In genomic region chr19:7920520-7921301, GRCh38 we compare ENCODE assay signal across 8 cellular contexts. TPM values are rescaled to one million over a fixed set of nuclear protein-coding genes. Genes with fewer than 3 reads are reported as not detected.
A peak's percentile ranks its signal among the peaks of the same experiment; 100 is the strongest.
DNase-seq lines count a peak whose midpoint lies in the region; ATAC-seq and TF ChIP-seq lines count a peak whose summit lies in the region.

No MANE protein-coding gene starts in this region.

- H3K4me2 ChIP-seq in Karpas-422 (ENCODE audit: low read depth, low read length, poor library complexity, severe bottlenecking): peak overlapping the region; percentile 95
- peak overlapping the region; percentile 97 for H3K4me2 ChIP-seq in fibroblast of lung (ENCODE audit: extremely low read depth, insufficient read depth, low read length)

- peak; percentile 94 for DNase-seq in DMS153 treated with DMSO at 0.1 percent for 48 hours (lab: John Stamatoyannopoulos, UW; ENCODE audit: unreplicated experiment)
- DNase-seq in Karpas-422: peak; percentile 99
- DNase-seq in RKO (ENCODE audit: low spot score): peak; percentile 95
- peak; percentile 99 to 100 for DNase-seq in activated T-helper 1 cell treated with anti-CD3 and anti-CD28 coated beads, Interleukin-2, amount 50 U/mL, for 16 hours (ENCODE audit: low read depth in 1 of 2, low spot score in 1 of 2)
- DNase-seq in fibroblast of lung (ENCODE audit: low read depth in 2 of 2): peak; percentile 93 to 98
- DNase-seq in natural killer cell: peak; percentile 96
- peak; percentile 88 for DNase-seq in stimulated activated naive B cell treated with anti-CD40 and anti-IgM and Interleukin-4, amounts not matched to agents 10 μg/mL and 1 μg/mL and 100 μg/mL, for 72 hours

- peaks cover 0 to 17% of the 10 kb centered on the region in 2 donors for H3K27me3 Mint-ChIP-seq in natural killer cell (ENCODE audit: low read depth in 2 of 2)
- peaks cover 22 to 45% of the 10 kb centered on the region in 2 donors for H3K27me3 Mint-ChIP-seq in stimulated activated naive B cell treated with anti-CD40 and anti-IgM and Interleukin-4, amounts not matched to agents 10 μg/mL and 1 μg/mL and 100 μg/mL, for 72 hours

- TF ChIP-seq CTCF in fibroblast of lung (conservative IDR thresholded peaks at IDR 0.05 in 1 of 2, IDR thresholded peaks at IDR 0.05 in 1 of 2; ENCODE audit: low read depth in 1 of 2, low read length in 2 of 2): no peak
- TF ChIP-seq CTCF in natural killer cell (IDR thresholded peaks at IDR 0.05): no peak

- H4K20me1 ChIP-seq in Karpas-422 (ENCODE audit: insufficient read depth, low read depth, low read length): peaks cover 36% of the 10 kb centered on the region; the same call in 1 of the 2 replicates
- H4K20me1 ChIP-seq in fibroblast of lung (ENCODE audit: control insufficient read depth, extremely low read depth, insufficient read depth, low read length): no peaks in the 10 kb centered on the region

- H3K4me3 ChIP-seq in Karpas-422 (ENCODE audit: low read length) (peak overlapping the region; percentile 87), fibroblast of lung (replicated peaks in 1 of 4; ENCODE audit: control extremely low read depth in 1 of 4, insufficient read depth in 1 of 4, low read depth in 3 of 4, low read length in 4 of 4) (peak overlapping the region; percentile 67 to 75 (median 70))

- peaks cover 58% of the 10 kb centered on the region for H3K4me1 ChIP-seq in Karpas-422 (ENCODE audit: low read length)
- peaks cover 21% of the 10 kb centered on the region for H3K4me1 ChIP-seq in fibroblast of lung (ENCODE audit: control insufficient read depth, extremely low read depth, insufficient read depth, low read length)

- no peaks in the 10 kb centered on the region for H3K79me2 ChIP-seq in Karpas-422 (ENCODE audit: low read length)
- H3K79me2 ChIP-seq in fibroblast of lung (ENCODE audit: control insufficient read depth, insufficient read depth, low read length): peaks cover 3% of the 10 kb centered on the region

- H3K4me1 Mint-ChIP-seq in natural killer cell: peaks cover 21 to 42% of the 10 kb centered on the region in 2 donors
- H3K4me1 Mint-ChIP-seq in stimulated activated naive B cell treated with anti-CD40 and anti-IgM and Interleukin-4, amounts not matched to agents 10 μg/mL and 1 μg/mL and 100 μg/mL, for 72 hours: peaks cover 31 to 60% of the 10 kb centered on the region in 2 donors

- peak overlapping the region; percentile 90 for H3K4me3 Mint-ChIP-seq in natural killer cell
- peak overlapping the region; percentile 87 to 89 for H3K4me3 Mint-ChIP-seq in stimulated activated naive B cell treated with anti-CD40 and anti-IgM and Interleukin-4, amounts not matched to agents 10 μg/mL and 1 μg/mL and 100 μg/mL, for 72 hours

- ATAC-seq in GM21717 (IDR thresholded peaks at IDR 0.05; ENCODE audit: unreplicated experiment): peak; percentile 20
- peak; percentile 75 to 89 (median 76) for ATAC-seq in natural killer cell
- peak; percentile 54 to 66 for ATAC-seq in stimulated activated naive B cell treated with anti-CD40 and anti-IgM and Interleukin-4, amounts not matched to agents 10 μg/mL and 1 μg/mL and 100 μg/mL, for 72 hours (replicated peaks)

- H3K9me2 ChIP-seq in Karpas-422 (replicated peaks; ENCODE audit: insufficient read depth, low read length): no peaks in the 10 kb centered on the region

- peak overlapping the region; percentile 86 for H3K9ac ChIP-seq in Karpas-422 (ENCODE audit: low read length)
- H3K9ac ChIP-seq in fibroblast of lung (ENCODE audit: insufficient read depth, low read length): peak overlapping the region; percentile 79

- intact Hi-C loops in natural killer cell (cut with micrococcal nuclease): loop anchor here (1.0 kb wide), 2 partner anchors 16 to 51 kb away; no protein-coding TSS in a partner anchor

- H3K9me3 ChIP-seq in Karpas-422 (ENCODE audit: low read length) (no peaks in the 10 kb centered on the region), fibroblast of lung (ENCODE audit: control insufficient read depth, insufficient read depth, low read depth, low read length) (no peaks in the 10 kb centered on the region)

- no peaks in the 10 kb centered on the region for H3K36me3 Mint-ChIP-seq in natural killer cell
- peaks cover 11 to 18% of the 10 kb centered on the region in 2 donors for H3K36me3 Mint-ChIP-seq in stimulated activated naive B cell treated with anti-CD40 and anti-IgM and Interleukin-4, amounts not matched to agents 10 μg/mL and 1 μg/mL and 100 μg/mL, for 72 hours

- H3K27ac ChIP-seq in Karpas-422 (ENCODE audit: low read length): no peak overlapping the region
- peak overlapping the region; percentile 78 for H3K27ac ChIP-seq in fibroblast of lung (ENCODE audit: insufficient read depth, low read length)

- no peaks in the 10 kb centered on the region for H3K27me3 ChIP-seq in Karpas-422 (ENCODE audit: low read length)
- H3K27me3 ChIP-seq in fibroblast of lung (ENCODE audit: control insufficient read depth, insufficient read depth, low read length): peaks cover 4% of the 10 kb centered on the region

- H2AFZ ChIP-seq in Karpas-422 (ENCODE audit: low read length) (peak overlapping the region; percentile 93), fibroblast of lung (ENCODE audit: low read length) (peak overlapping the region; percentile 74)

- peak overlapping the region; percentile 82 to 96 for H3K27ac Mint-ChIP-seq in natural killer cell
- peak overlapping the region; percentile 86 for H3K27ac Mint-ChIP-seq in stimulated activated naive B cell treated with anti-CD40 and anti-IgM and Interleukin-4, amounts not matched to agents 10 μg/mL and 1 μg/mL and 100 μg/mL, for 72 hours

- no peaks in the 10 kb centered on the region for H3K9me3 Mint-ChIP-seq in natural killer cell
- H3K9me3 Mint-ChIP-seq in stimulated activated naive B cell treated with anti-CD40 and anti-IgM and Interleukin-4, amounts not matched to agents 10 μg/mL and 1 μg/mL and 100 μg/mL, for 72 hours: no peaks in the 10 kb centered on the region

- 0 out of 2 replicates have a peak, but pooled peaks cover 4% of the 10 kb centered on the region for H3K36me3 ChIP-seq in Karpas-422 (ENCODE audit: insufficient read depth, low read length)
- H3K36me3 ChIP-seq in fibroblast of lung (ENCODE audit: control insufficient read depth, insufficient read depth, low read length): peaks cover 9% of the 10 kb centered on the region

RNA-seq across cellular contexts. Expression of gene SNAPC2, which starts 0.6 kb away (rescaled TPM):
- 9.8 and 22.0 TPM in 2 replicates for total RNA-seq in Karpas-422 (2014; rRNA removed; shearing (Covaris generic); ENCODE audit: low replicate concordance)
- total RNA-seq in fibroblast of lung (11.4 and 12.8 TPM in 2 replicates), natural killer cell (10 to 100 TPM; 22.1 to 32.4 (median 27.1) TPM)
- 13.4 and 15.6 TPM in 2 replicates for polyA plus RNA-seq in fibroblast of lung
- 25.5 and 41.2 TPM in 2 replicates for polyA plus RNA-seq in fibroblast of lung (2012)
- polyA minus RNA-seq in fibroblast of lung (ENCODE audit: low replicate concordance): 27.1 and 28.7 TPM in 2 replicates

RNA-seq across cellular contexts. Expression of gene CTXN1, which starts 5.2 kb away (rescaled TPM):
- total RNA-seq in Karpas-422 (2014; rRNA removed; shearing (Covaris generic); ENCODE audit: low replicate concordance): 0.18 TPM in 1 of 2 replicates, not detected in the other
- 0.66 and 0.77 TPM in 2 replicates for total RNA-seq in fibroblast of lung
- 0.85 and 1.1 TPM in 2 replicates for polyA plus RNA-seq in fibroblast of lung
- polyA plus RNA-seq in fibroblast of lung (2012): 4.9 and 9.1 TPM in 2 replicates
- polyA minus RNA-seq in fibroblast of lung (ENCODE audit: low replicate concordance): 0.93 and 1.6 TPM in 2 replicates
- under 1 TPM in 1 of 3 donors, not detected in 2; 0.39 TPM for total RNA-seq in natural killer cell

RNA-seq across cellular contexts. Expression of gene TGFBR3L, which starts 6.1 kb away (rescaled TPM):
- total RNA-seq in Karpas-422 (2014; rRNA removed; shearing (Covaris generic); ENCODE audit: low replicate concordance): not detected in 2 replicates
- total RNA-seq in fibroblast of lung (1.0 and 1.3 TPM in 2 replicates), natural killer cell (1 to 10 TPM; 3.5 to 4.6 (median 4.4) TPM)
- 0.35 TPM in 1 of 2 replicates, not detected in the other for polyA plus RNA-seq in fibroblast of lung
- polyA plus RNA-seq in fibroblast of lung (2012): 2.0 and 5.7 TPM in 2 replicates
- not detected in 2 replicates for polyA minus RNA-seq in fibroblast of lung (ENCODE audit: low replicate concordance)

RNA-seq across cellular contexts. Expression of gene MAP2K7, which starts 17.0 kb away (rescaled TPM):
- 10.4 and 14.4 TPM in 2 replicates for total RNA-seq in Karpas-422 (2014; rRNA removed; shearing (Covaris generic); ENCODE audit: low replicate concordance)
- total RNA-seq in fibroblast of lung: 8.7 and 10.4 TPM in 2 replicates
- 7.8 and 8.5 TPM in 2 replicates for polyA plus RNA-seq in fibroblast of lung
- 15.5 and 15.8 TPM in 2 replicates for polyA plus RNA-seq in fibroblast of lung (2012)
- polyA minus RNA-seq in fibroblast of lung (ENCODE audit: low replicate concordance): 8.6 and 19.5 TPM in 2 replicates
- total RNA-seq in natural killer cell: 100 to 1,000 TPM; 131 to 218 (median 159) TPM

RNA-seq across cellular contexts. Expression of gene TIMM44, which starts 22.8 kb away (rescaled TPM):
- 43.7 and 53.1 TPM in 2 replicates for total RNA-seq in Karpas-422 (2014; rRNA removed; shearing (Covaris generic); ENCODE audit: low replicate concordance)
- total RNA-seq in fibroblast of lung (53.9 and 56.1 TPM in 2 replicates), natural killer cell (100 to 1,000 TPM in 1 of 3 donors, 10 to 100 TPM in 2; 83.3 to 116 (median 89.4) TPM)
- 29.5 and 32.3 TPM in 2 replicates for polyA plus RNA-seq in fibroblast of lung
- 36.8 and 41.2 TPM in 2 replicates for polyA plus RNA-seq in fibroblast of lung (2012)
- polyA minus RNA-seq in fibroblast of lung (ENCODE audit: low replicate concordance): 9.6 and 21.4 TPM in 2 replicates

Comparison
In these comparisons a context has a peak if more than half of its experiments do, and no peak if none do; other contexts are left out.
1. ATAC-seq: peak in every context shown above with its lines; median percentile 76 in natural killer cell; 60 in stimulated activated naive B cell treated with anti-CD40 and anti-IgM and Interleukin-4, amounts not matched to agents 10 μg/mL and 1 μg/mL and 100 μg/mL, for 72 hours; 20 in GM21717.